1 cellular context compared by ENCODE assay signal in genomic region chr5:10229306-10230048, GRCh38.
TF ChIP-seq lines count a peak whose summit lies in the region.

No MANE protein-coding gene starts in this region.

TF ChIP-seq in K562, 482 proteins besides CTCF, POLR2A, EP300 and RAD21:
- no peak for TF ChIP-seq ZNF655 (CRISPR knock-in tag; IDR thresholded peaks at IDR 0.05)
- no peak for TF ChIP-seq JUN (IDR thresholded peaks at IDR 0.05; ENCODE audit: borderline replicate concordance, low read depth, low read length)
- no peak for TF ChIP-seq JUN (CRISPR knock-in tag; IDR thresholded peaks at IDR 0.05; ENCODE audit: borderline replicate concordance)
- no peak for TF ChIP-seq GABPB2 (CRISPR knock-in tag; conservative IDR thresholded peaks at IDR 0.05)
- TF ChIP-seq ATF3 (IDR thresholded peaks at IDR 0.05) = no peak
- no peak for TF ChIP-seq ATF3 (CRISPR knock-in tag; conservative IDR thresholded peaks at IDR 0.05)
- no peak for TF ChIP-seq HES1 (IDR thresholded peaks at IDR 0.05; ENCODE audit: low read depth)
- TF ChIP-seq ZNF398 (CRISPR knock-in tag; IDR thresholded peaks at IDR 0.05) = no peak
- no peak for TF ChIP-seq MEIS2 (IDR thresholded peaks at IDR 0.05; ENCODE audit: partially characterized antibody)
- TF ChIP-seq CBX3 (IDR thresholded peaks at IDR 0.05; ENCODE audit: borderline replicate concordance in 1 of 2, low read length in 2 of 2) = no peak
- no peak for TF ChIP-seq CBX5 (IDR thresholded peaks at IDR 0.05; ENCODE audit: borderline replicate concordance, low read depth)
- no peak for TF ChIP-seq ZC3H11A (IDR thresholded peaks at IDR 0.05; ENCODE audit: low read depth, low read length)
- TF ChIP-seq C11orf30 (IDR thresholded peaks at IDR 0.05; ENCODE audit: low read depth) = no peak
- TF ChIP-seq ZNF124 (CRISPR knock-in tag; IDR thresholded peaks at IDR 0.05) = no peak
- no peak for TF ChIP-seq TAF7 (tag; IDR thresholded peaks at IDR 0.05)
- TF ChIP-seq ZFP1 (CRISPR knock-in tag; IDR thresholded peaks at IDR 0.05) = no peak
- TF ChIP-seq TAL1 (IDR thresholded peaks at IDR 0.05) = no peak
- TF ChIP-seq THAP7 (CRISPR knock-in tag; IDR thresholded peaks at IDR 0.05) = no peak
- no peak for TF ChIP-seq SMARCE1 (IDR thresholded peaks at IDR 0.05)
- TF ChIP-seq ZNF175 (CRISPR knock-in tag; IDR thresholded peaks at IDR 0.05; ENCODE audit: low read depth) = no peak
- no peak for TF ChIP-seq SMAD1 (IDR thresholded peaks at IDR 0.05; ENCODE audit: low read depth, low read length, partially characterized antibody)
